Comparison of ENCODE assay signal across 8 cellular contexts in genomic region chr2:219010162-219010756, GRCh38. TPM values are rescaled to one million over a fixed set of nuclear protein-coding genes. Genes with fewer than 3 reads are reported as not detected.
DNase-seq lines count a peak whose midpoint lies in the region; ATAC-seq and TF ChIP-seq lines count a peak whose summit lies in the region.

No MANE protein-coding gene starts in this region.

- DNase-seq in DMS 273 (lab: John Stamatoyannopoulos, UW; ENCODE audit: unreplicated experiment): peak; percentile 60
- DNase-seq in DMS 273 treated with DMSO at 0.1 percent for 48 hours (lab: John Stamatoyannopoulos, UW): no peak
- peak; percentile 86 for DNase-seq in H7
- DNase-seq in mesothelial cell of epicardium (ENCODE audit: low spot score in 2 of 2, unreplicated experiment in 2 of 2): no peak
- DNase-seq in substantia nigra (lab: John Stamatoyannopoulos, UW): no peak
- no peak for DNase-seq in prostate gland (ENCODE audit: low spot score)

- H3K27ac ChIP-seq in VCaP (no peak overlapping the region), substantia nigra (ENCODE audit: low read depth, low read length, poor library complexity, severe bottlenecking) (no peak overlapping the region), prostate gland (no peak overlapping the region)

- H3K27me3 ChIP-seq in H7 (ENCODE audit: control insufficient read depth, insufficient read depth, low read length): peaks cover 19% of the 10 kb centered on the region
- no peaks in the 10 kb centered on the region for H3K27me3 ChIP-seq in prostate gland (replicated peaks; ENCODE audit: insufficient read depth)

- TF ChIP-seq CTCF in VCaP (conservative IDR thresholded peaks at IDR 0.05) (peak; percentile 87), mesothelial cell of epicardium (IDR thresholded peaks at IDR 0.05; ENCODE audit: unreplicated experiment) (peak; percentile 23), prostate gland (IDR thresholded peaks at IDR 0.05) (peak in 2 of 4 experiments; percentile 32 to 58)

- H3K36me3 Mint-ChIP-seq in mesothelial cell of epicardium: no peaks in the 10 kb centered on the region

- ATAC-seq in HG02973 (IDR thresholded peaks at IDR 0.05; ENCODE audit: unreplicated experiment): no peak

- H3K36me3 ChIP-seq in H7 (replicated peaks; ENCODE audit: control insufficient read depth, insufficient read depth, low read length) (no peaks in the 10 kb centered on the region), prostate gland (no peaks in the 10 kb centered on the region)

- no peak overlapping the region for H3K27ac Mint-ChIP-seq in mesothelial cell of epicardium

- H3K9me3 ChIP-seq in prostate gland: no peaks in the 10 kb centered on the region

- WGBS in prostate gland: 47% methylated on average over 6 of the region's 6 CpGs

- intact Hi-C loops in prostate gland (cut with DNase I): no loop called here

- no peak overlapping the region for H3K4me3 Mint-ChIP-seq in mesothelial cell of epicardium

- no peak for TF ChIP-seq POLR2A in prostate gland (IDR thresholded peaks at IDR 0.05)

- H3K27me3 Mint-ChIP-seq in mesothelial cell of epicardium (ENCODE audit: low read depth): peaks cover 88% of the 10 kb centered on the region

- no peaks in the 10 kb centered on the region for H3K4me1 Mint-ChIP-seq in mesothelial cell of epicardium

- H3K4me3 ChIP-seq in H7 (ENCODE audit: insufficient read depth, low read depth, low read length): no peak overlapping the region
- H3K4me3 ChIP-seq in prostate gland: no peak overlapping the region

- H3K4me1 ChIP-seq in prostate gland (replicated peaks): no peaks in the 10 kb centered on the region

- no peaks in the 10 kb centered on the region for H3K9me3 Mint-ChIP-seq in mesothelial cell of epicardium

RNA-seq across cellular contexts. Expression of gene CRYBA2, which starts 17.0 kb away (rescaled TPM):
- total RNA-seq in H7 (2014; rRNA removed; shearing (Covaris generic)): not detected in 2 replicates
- total RNA-seq in mesothelial cell of epicardium (not detected in 3 replicates), prostate gland (1 to 10 TPM in 1 of 2 donors, not detected in 1; 3.0 TPM)

RNA-seq across cellular contexts. Expression of gene FEV, which starts 25.3 kb away (rescaled TPM):
- total RNA-seq in H7 (2014; rRNA removed; shearing (Covaris generic)): not detected in 2 replicates
- total RNA-seq in mesothelial cell of epicardium (0.16 to 0.29 TPM (median 0.22 TPM) in 3 replicates), prostate gland (10 to 100 TPM in 1 of 2 donors, 1 to 10 TPM in 1; 1.8 to 25.9 TPM)

RNA-seq across cellular contexts. Expression of gene CFAP65, which starts 31.1 kb away (rescaled TPM):
- 0.11 TPM in 1 of 2 replicates, not detected in the other for total RNA-seq in H7 (2014; rRNA removed; shearing (Covaris generic))
- total RNA-seq in mesothelial cell of epicardium (not detected in 3 replicates), prostate gland (1 to 10 TPM in 1 of 2 donors, not detected in 1; 4.4 TPM)

RNA-seq across cellular contexts. Expression of gene IHH, which starts 50.5 kb away (rescaled TPM):
- total RNA-seq in H7 (2014; rRNA removed; shearing (Covaris generic)): 1.1 TPM in 2 replicates
- total RNA-seq in mesothelial cell of epicardium (0.18 to 0.62 TPM (median 0.38 TPM) in 3 replicates), prostate gland (1 to 10 TPM; 3.2 to 9.6 TPM)

RNA-seq across cellular contexts. Expression of gene CDK5R2, which starts 50.8 kb away (rescaled TPM):
- 0.17 TPM in 1 of 2 replicates, not detected in the other for total RNA-seq in H7 (2014; rRNA removed; shearing (Covaris generic))
- 0.69 to 0.97 TPM (median 0.90 TPM) in 3 replicates for total RNA-seq in mesothelial cell of epicardium
- total RNA-seq in prostate gland: not detected

Comparison
In these comparisons a context has a peak if more than half of its experiments do, and no peak if none do; other contexts are left out.
1. DNase-seq: peak in DMS 273 (single experiment) and H7 (single experiment); none in DMS 273 treated with DMSO at 0.1 percent for 48 hours (single experiment), mesothelial cell of epicardium (0 of 2), substantia nigra (0 of 49) and prostate gland (single experiment).